Comparison of ENCODE assay signal across 8 cellular contexts in the genomic region with DNA sequence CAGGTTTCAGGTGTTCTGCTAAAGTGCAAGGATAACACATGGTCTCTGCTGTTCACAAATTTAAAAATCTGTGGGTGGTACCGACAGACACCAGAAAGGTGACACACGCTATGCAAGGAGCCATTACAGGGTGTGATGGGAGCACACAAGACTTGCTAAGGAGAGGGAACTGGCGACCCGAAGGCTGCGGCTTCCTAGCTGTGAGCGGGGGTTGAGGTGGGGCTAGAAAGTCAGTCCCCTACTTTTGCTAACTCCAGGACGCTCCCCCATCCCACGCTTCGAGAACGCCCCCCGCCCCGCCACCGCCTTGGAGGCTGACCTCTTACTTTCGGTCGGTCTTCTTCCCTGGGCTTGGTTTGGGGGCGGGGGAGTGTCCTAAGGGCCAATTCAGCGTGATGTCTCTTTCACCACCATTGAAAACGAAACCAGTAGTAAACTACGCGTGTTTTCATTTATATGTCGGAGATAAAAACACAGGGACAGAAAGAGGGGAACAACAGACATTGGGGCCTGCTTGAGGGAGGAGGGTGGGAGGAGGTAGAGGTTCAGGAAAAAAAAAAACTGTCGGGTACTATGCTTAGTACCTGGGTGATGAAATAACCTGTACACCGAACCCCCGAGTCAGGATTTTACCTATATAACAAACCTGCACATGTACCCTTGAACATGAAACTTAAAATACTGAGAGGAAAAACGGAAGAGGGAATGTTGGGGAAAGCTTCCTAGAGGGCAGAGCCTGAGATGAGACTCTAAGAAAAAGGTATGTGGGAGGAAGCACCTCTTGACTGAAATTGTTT. TPM values are rescaled to one million over a fixed set of nuclear protein-coding genes. Genes with fewer than 3 reads are reported as not detected.
A peak's percentile ranks its signal among the peaks of the same experiment; 100 is the strongest.
DNase-seq lines count a peak whose midpoint lies in the region; ATAC-seq and TF ChIP-seq lines count a peak whose summit lies in the region.

No MANE protein-coding gene starts in this region.

- CTCF ChIA-PET in Panc1 (lab: Charles Lee) = interaction anchor here (0.6 to 1.0 kb wide), 2 partner anchors 10 to 42 kb away, joined by 3 to 12 read pairs; no protein-coding TSS in a partner anchor

- H3K27ac ChIP-seq in Panc1 (ENCODE audit: low read length) (peak overlapping the region; percentile 98), iPS-20b (ENCODE audit: low read length) (peak overlapping the region; percentile 32)

- ATAC-seq in Panc1 (no peak), HG02623 (IDR thresholded peaks at IDR 0.05; ENCODE audit: unreplicated experiment) (no peak)

- TSS peak; percentile 87 for BruUV-seq in Panc1 (replicated peaks; lab: Mats Ljungman, UMichigan)

- H3K36me3 ChIP-seq in Panc1 (ENCODE audit: control insufficient read depth, insufficient read depth, low read length) = peaks cover 11% of the 10 kb centered on the region
- H3K36me3 ChIP-seq in adipocyte (ENCODE audit: control insufficient read depth, insufficient read depth, low read length, severe bottlenecking) = peaks cover 11% of the 10 kb centered on the region
- peaks cover 29% of the 10 kb centered on the region for H3K36me3 ChIP-seq in iPS-20b (ENCODE audit: insufficient read depth, low read depth, low read length)

- peak overlapping the region; percentile 77 to 88 for H3K4me3 ChIP-seq in Panc1 (ENCODE audit: low read depth in 2 of 2, low read length in 2 of 2)
- H3K4me3 ChIP-seq in adipocyte (ENCODE audit: low read length) = peak overlapping the region; percentile 90
- H3K4me3 ChIP-seq in iPS-20b (ENCODE audit: low read length) = peak overlapping the region; percentile 93

- intact Hi-C loops in Panc1 (cut with micrococcal nuclease; ENCODE audit: unreplicated experiment) = no loop called here

- H3K9ac ChIP-seq in adipocyte (ENCODE audit: low read length) (peak overlapping the region; percentile 97), iPS-20b (ENCODE audit: low read depth, low read length) (peak overlapping the region; percentile 93)

- TF ChIP-seq CTCF in Panc1 (IDR thresholded peaks at IDR 0.05) = no peak

- no peaks in the 10 kb centered on the region for H3K27me3 ChIP-seq in Panc1 (ENCODE audit: control insufficient read depth, insufficient read depth, low read length)
- no peaks in the 10 kb centered on the region for H3K27me3 ChIP-seq in adipocyte (replicated peaks; ENCODE audit: control insufficient read depth, insufficient read depth, low read length)
- no peaks in the 10 kb centered on the region for H3K27me3 ChIP-seq in iPS-20b (ENCODE audit: insufficient read depth, low read length)

- no peaks in the 10 kb centered on the region for H3K9me3 ChIP-seq in Panc1 (ENCODE audit: control insufficient read depth, insufficient read depth, low read depth, low read length)
- H3K9me3 ChIP-seq in adipocyte (ENCODE audit: control insufficient read depth, low read length) = no peaks in the 10 kb centered on the region
- H3K9me3 ChIP-seq in iPS-20b (ENCODE audit: insufficient read depth, low read depth, low read length) = no peaks in the 10 kb centered on the region

- DNase-seq in NCI-H345 (lab: John Stamatoyannopoulos, UW) (peak; percentile 57), NCI-H345 treated with DMSO at 0.1 percent for 48 hours (lab: John Stamatoyannopoulos, UW; ENCODE audit: unreplicated experiment) (no peak), Panc1 (ENCODE audit: low read depth, low spot score) (no peak), adipocyte (ENCODE audit: low read depth) (peak; percentile 80), iPS-NIHi11 (ENCODE audit: low spot score) (no peak)
- peak; percentile 70 to 73 for DNase-seq in stimulated activated CD4-positive, alpha-beta T cell treated with anti-CD3 and anti-CD28 coated beads, Interleukin-2, amount 100 ng/mL, for 24 hours

- in situ Hi-C loops in Panc1 (cut with HindIII; ENCODE audit: low pct_unique_long_range_greater_than_20kb, low sequenced_read_pairs) = no loop called here

- POLR2A ChIA-PET in Panc1 (lab: Charles Lee) = interaction anchor here (0.7 kb wide), 1 partner anchor 21 kb away, joined by 3 read pairs; no protein-coding TSS in a partner anchor

- H3K4me1 ChIP-seq in Panc1 (ENCODE audit: control insufficient read depth, insufficient read depth, low read length) = peaks cover 44% of the 10 kb centered on the region
- H3K4me1 ChIP-seq in adipocyte (ENCODE audit: control insufficient read depth, insufficient read depth, low read length) = peaks cover 38% of the 10 kb centered on the region
- H3K4me1 ChIP-seq in iPS-20b (ENCODE audit: insufficient read depth, low read length) = peaks cover 21% of the 10 kb centered on the region

RNA-seq across cellular contexts. Expression of gene CKS1B, which starts 1.1 kb away (rescaled TPM):
- total RNA-seq in Panc1 (2021; ENCODE audit: unreplicated experiment) = 212 TPM
- 156 TPM for polyA plus RNA-seq in Panc1 (2012; ENCODE audit: insufficient read length)

RNA-seq across cellular contexts. Expression of gene SHC1, which starts 5.1 kb away (rescaled TPM):
- total RNA-seq in Panc1 (2021; ENCODE audit: unreplicated experiment) = 373 TPM
- 479 TPM for polyA plus RNA-seq in Panc1 (2012; ENCODE audit: insufficient read length)

RNA-seq across cellular contexts. Expression of gene FLAD1, which starts 7.5 kb away (rescaled TPM):
- 72.8 TPM for total RNA-seq in Panc1 (2021; ENCODE audit: unreplicated experiment)
- 61.9 TPM for polyA plus RNA-seq in Panc1 (2012; ENCODE audit: insufficient read length)

RNA-seq across cellular contexts. Expression of gene PYGO2, which starts 14.0 kb away (rescaled TPM):
- 41.1 TPM for total RNA-seq in Panc1 (2021; ENCODE audit: unreplicated experiment)
- 27.3 TPM for polyA plus RNA-seq in Panc1 (2012; ENCODE audit: insufficient read length)

RNA-seq across cellular contexts. Expression of gene LENEP, which starts 17.8 kb away (rescaled TPM):
- total RNA-seq in Panc1 (2021; ENCODE audit: unreplicated experiment) = 0.67 TPM
- polyA plus RNA-seq in Panc1 (2012; ENCODE audit: insufficient read length) = not detected

Comparison
In these comparisons a context has a peak if more than half of its experiments do, and no peak if none do; other contexts are left out.
1. DNase-seq: peak in NCI-H345 (single experiment), adipocyte (single experiment) and stimulated activated CD4-positive, alpha-beta T cell treated with anti-CD3 and anti-CD28 coated beads, Interleukin-2, amount 100 ng/mL, for 24 hours (2 of 2); none in NCI-H345 treated with DMSO at 0.1 percent for 48 hours (single experiment), Panc1 (single experiment) and iPS-NIHi11 (single experiment).
2. Peak in every context shown above with its lines, with median percentiles within 50 percentile points of each other: H3K4me3 ChIP-seq.